In the genomic region with DNA sequence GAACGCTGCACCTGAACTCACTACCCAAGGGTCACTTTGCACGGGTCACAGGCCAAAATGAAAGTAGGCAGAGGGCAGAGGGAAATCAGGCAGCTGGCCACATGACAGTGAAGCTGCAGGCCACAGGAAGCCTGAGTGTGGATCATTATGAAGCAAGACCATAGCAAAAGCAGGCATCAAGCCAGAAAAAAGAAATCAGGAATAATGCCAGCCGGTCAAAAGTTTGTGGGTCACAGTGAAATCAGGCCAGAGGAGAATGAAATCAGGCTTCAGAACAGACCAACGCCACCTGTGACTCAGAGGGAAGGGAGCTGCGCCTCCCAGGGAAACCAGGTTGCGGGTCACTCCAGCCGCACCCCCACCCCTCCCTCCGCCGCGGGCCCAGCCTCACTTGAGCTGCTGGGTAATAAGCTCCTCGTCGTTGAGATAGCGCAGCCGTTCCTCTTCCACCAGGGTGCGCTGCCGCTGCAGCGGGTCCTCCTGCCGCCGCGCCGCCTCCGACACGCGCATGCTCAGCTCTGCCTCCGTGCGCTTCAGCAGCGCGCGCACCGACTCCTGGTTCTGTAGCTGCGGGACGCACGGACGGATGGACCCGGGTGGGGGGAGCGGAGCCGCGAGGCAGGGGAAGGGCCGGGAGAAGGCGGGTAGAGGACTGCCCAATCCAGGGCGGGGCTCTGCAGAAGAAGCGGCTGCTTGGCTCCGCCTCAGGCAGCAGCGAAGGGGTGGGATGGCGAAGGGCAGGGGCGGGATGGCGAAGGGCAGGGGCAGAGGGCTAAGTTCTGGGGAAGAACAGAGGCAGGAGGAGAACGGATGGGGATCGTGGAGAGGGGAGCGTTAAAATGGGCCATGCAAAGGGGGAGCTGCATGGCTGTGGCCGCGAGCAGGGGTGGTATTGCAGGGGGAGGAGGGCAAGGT, we compare ENCODE assay signal across 8 cellular contexts. TPM values are rescaled to one million over a fixed set of nuclear protein-coding genes. Genes with fewer than 3 reads are reported as not detected.
DNase-seq lines count a peak whose midpoint lies in the region; ATAC-seq and TF ChIP-seq lines count a peak whose summit lies in the region.

No MANE protein-coding gene starts in this region.

- peak overlapping the region; percentile 9 to 58 for H3K9ac ChIP-seq in colonic mucosa (ENCODE audit: low read depth in 2 of 2, low read length in 2 of 2)

- H3K27me3 Mint-ChIP-seq in activated CD4-positive, alpha-beta T cell treated with anti-CD3 and anti-CD28 coated beads, Interleukin-2, amount 10 ng/mL, durations not matched to agents 24 days and 14 days, result peaks cover 52% of the 10 kb centered on the region

- no peaks in the 10 kb centered on the region for H3K9me3 Mint-ChIP-seq in activated CD4-positive, alpha-beta T cell treated with anti-CD3 and anti-CD28 coated beads, Interleukin-2, amount 10 ng/mL, durations not matched to agents 24 days and 14 days

- H3K36me3 ChIP-seq in colonic mucosa, result no peaks in the 10 kb centered on the region

- H3K9me3 ChIP-seq in colonic mucosa, result no peaks in the 10 kb centered on the region

- DNase-seq in A172 (ENCODE audit: low spot score) (peak; percentile 87), NCI-H524 treated with DMSO at 0.1 percent for 48 hours (lab: John Stamatoyannopoulos, UW) (peak; percentile 80), colonic mucosa (peak; percentile 93)
- DNase-seq in activated CD4-positive, alpha-beta T cell treated with anti-CD3 and anti-CD28 coated beads, Interleukin-2, amount 10 ng/mL, durations not matched to agents 24 days and 14 days, result peak; percentile 97
- DNase-seq in stimulated activated CD4-positive, alpha-beta T cell treated with anti-CD3 and anti-CD28 coated beads, Interleukin-15, amount 100 ng/mL, for 48 hours (ENCODE audit: low read depth in 2 of 2), result peak; percentile 78 to 89

- peak overlapping the region; percentile 29 for H3K27ac Mint-ChIP-seq in activated CD4-positive, alpha-beta T cell treated with anti-CD3 and anti-CD28 coated beads, Interleukin-2, amount 10 ng/mL, durations not matched to agents 24 days and 14 days

- peaks cover 23% of the 10 kb centered on the region for H3K4me1 Mint-ChIP-seq in activated CD4-positive, alpha-beta T cell treated with anti-CD3 and anti-CD28 coated beads, Interleukin-2, amount 10 ng/mL, durations not matched to agents 24 days and 14 days

- H3K27ac ChIP-seq in colonic mucosa, result no peak overlapping the region
- peak overlapping the region; percentile 71 for H3K27ac ChIP-seq in layer of hippocampus (ENCODE audit: low read depth, low read length)

- intact Hi-C loops in activated CD4-positive, alpha-beta T cell treated with anti-CD3 and anti-CD28 coated beads, Interleukin-2, amount 10 ng/mL, durations not matched to agents 24 days and 14 days (cut with micrococcal nuclease), result loop anchor here (1.0 to 10.0 kb wide), 5 partner anchors 26 to 177 kb away; partner anchors contain the start of genes CISD3 and EPOP
- intact Hi-C loops in colonic mucosa (cut with DNase I), result loop anchor here (5.0 kb wide), 1 partner anchor 109 kb away; no protein-coding TSS in a partner anchor

- peak; percentile 93 for TF ChIP-seq CTCF in colonic mucosa (IDR thresholded peaks at IDR 0.05)

- peak overlapping the region; percentile 90 for H3K4me3 Mint-ChIP-seq in activated CD4-positive, alpha-beta T cell treated with anti-CD3 and anti-CD28 coated beads, Interleukin-2, amount 10 ng/mL, durations not matched to agents 24 days and 14 days

- H3K4me1 ChIP-seq in colonic mucosa, result peaks cover 12% of the 10 kb centered on the region

- peak overlapping the region; percentile 32 for H3K4me3 ChIP-seq in colonic mucosa

- ATAC-seq in GM18520 (IDR thresholded peaks at IDR 0.05; ENCODE audit: unreplicated experiment) (peak; percentile 70), HG03460 (IDR thresholded peaks at IDR 0.05; ENCODE audit: unreplicated experiment) (peak; percentile 64)

- H3K36me3 Mint-ChIP-seq in activated CD4-positive, alpha-beta T cell treated with anti-CD3 and anti-CD28 coated beads, Interleukin-2, amount 10 ng/mL, durations not matched to agents 24 days and 14 days (ENCODE audit: low read depth), result no peaks in the 10 kb centered on the region

- peaks cover 29% of the 10 kb centered on the region for H3K27me3 ChIP-seq in colonic mucosa
- H3K27me3 ChIP-seq in layer of hippocampus (ENCODE audit: control insufficient read depth, insufficient read depth, low read length), result peaks cover 2% of the 10 kb centered on the region

RNA-seq across cellular contexts. Expression of gene SRCIN1, which starts 47.7 kb away (rescaled TPM):
- 0.19 and 0.26 TPM in 2 replicates for total RNA-seq in A172 (2014; rRNA removed; shearing (Covaris generic))
- 0.21 and 0.26 TPM in 2 replicates for total RNA-seq in activated CD4-positive, alpha-beta T cell treated with anti-CD3 and anti-CD28 coated beads, Interleukin-2, amount 10 ng/mL, durations not matched to agents 24 days and 14 days
- total RNA-seq in colonic mucosa, result 1 to 10 TPM; 1.1 to 4.2 TPM
